ENCODE assay signal across 13 cellular contexts in the genomic region with DNA sequence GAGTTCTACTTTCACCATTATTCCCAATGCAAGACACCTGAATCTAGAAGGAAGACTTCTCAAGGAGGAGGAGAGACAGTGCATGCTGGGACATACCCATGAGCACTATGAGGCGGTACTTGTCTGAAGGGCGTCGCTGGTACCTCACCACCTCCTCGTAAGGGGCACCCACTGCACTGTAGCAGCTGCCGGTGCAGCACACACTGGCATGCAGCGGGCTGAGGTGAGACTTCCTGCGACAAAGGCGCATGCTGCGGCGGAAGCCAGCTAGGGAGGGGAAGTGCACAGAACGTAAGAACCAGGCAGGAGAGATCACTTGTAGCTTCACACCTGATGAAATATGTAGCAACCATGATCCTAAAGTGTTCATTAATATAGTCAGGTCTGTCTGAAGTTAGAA. TPM values are rescaled to one million over a fixed set of nuclear protein-coding genes. Genes with fewer than 3 reads are reported as not detected.
DNase-seq lines count a peak whose midpoint lies in the region; ATAC-seq and TF ChIP-seq lines count a peak whose summit lies in the region.
"Had no signal": no experiment of that assay in that cellular context is flagged by ENCODE, and none has a peak within 500 bp of the region (broad histone marks: within the 10 kb centered on the region; RNA-seq: fewer than 3 reads in every experiment).

No MANE protein-coding gene starts in this region.

- POLR2A ChIA-PET in AG04450 (lab: Yijun Ruan, JAX) = no interaction called here

- no peak overlapping the region for H2AFZ ChIP-seq in osteoblast (ENCODE audit: low read length)
- H2AFZ ChIP-seq: PC-9 had no signal

- no peaks in the 10 kb centered on the region for H3K36me3 ChIP-seq in osteoblast (ENCODE audit: insufficient read depth, low read length)
- H3K36me3 ChIP-seq in heart right ventricle = no peaks in the 10 kb centered on the region
- H3K36me3 ChIP-seq: SJCRH30 had no signal

- peak overlapping the region in 1 of 2 donors; percentile 59 for H3K27ac Mint-ChIP-seq in effector memory CD8-positive, alpha-beta T cell

- TF ChIP-seq CTCF in AG04450 (IDR thresholded peaks at IDR 0.05; ENCODE audit: low read depth, low read length) (no peak), osteoblast (IDR thresholded peaks at IDR 0.05; ENCODE audit: extremely low read depth, low read depth, low read length) (no peak), heart right ventricle (IDR thresholded peaks at IDR 0.05) (no peak)

- no peaks in the 10 kb centered on the region for H3K79me2 ChIP-seq in osteoblast (ENCODE audit: insufficient read depth, low read length)

- peaks cover 15 to 36% of the 10 kb centered on the region in 2 donors for H3K27me3 Mint-ChIP-seq in effector memory CD8-positive, alpha-beta T cell

- ATAC-seq in effector memory CD8-positive, alpha-beta T cell (replicated peaks) = peak; percentile 96
- ATAC-seq in heart right ventricle = no peak

- WGBS in heart right ventricle, 2 donors = 92 to 94% methylated on average over 11 of the region's 11 CpGs

- CTCF ChIA-PET in AG04450 (lab: Charles Lee) = no interaction called here

- H3K9me3 ChIP-seq in AG04450 (ENCODE audit: control insufficient read depth, insufficient read depth, low read length) (no peaks in the 10 kb centered on the region; the same call in 1 of the 2 replicates), osteoblast (ENCODE audit: low read depth, low read length) (no peaks in the 10 kb centered on the region), heart right ventricle (no peaks in the 10 kb centered on the region)
- H3K9me3 ChIP-seq: SJCRH30 had no signal

- no peaks in the 10 kb centered on the region for H3K27me3 ChIP-seq in AG04450 (ENCODE audit: control insufficient read depth, insufficient read depth, low read length)
- no peaks in the 10 kb centered on the region for H3K27me3 ChIP-seq in osteoblast (ENCODE audit: insufficient read depth, low read length)
- H3K27me3 ChIP-seq in heart right ventricle = no peaks in the 10 kb centered on the region
- H3K27me3 ChIP-seq: SJCRH30 had no signal

- no peak overlapping the region for H3K4me2 ChIP-seq in osteoblast (ENCODE audit: insufficient read depth, low read length)
- H3K4me2 ChIP-seq: PC-9 had no signal

- H3K27ac ChIP-seq in AG04450 (ENCODE audit: low read depth, low read length) (peak overlapping the region; percentile 55), osteoblast (ENCODE audit: low read depth, low read length) (peak overlapping the region; percentile 94), heart right ventricle (no peak overlapping the region)
- H3K27ac ChIP-seq: PC-9, SJCRH30 had no signal

- intact Hi-C loops in heart right ventricle (cut with DNase I) = no loop called here

- H3K4me3 Mint-ChIP-seq in effector memory CD8-positive, alpha-beta T cell = peak overlapping the region in 1 of 2 donors; percentile 22

- H3K9me3 Mint-ChIP-seq in effector memory CD8-positive, alpha-beta T cell = no peaks in the 10 kb centered on the region

- DNase-seq in AG04450 (ENCODE audit: low read depth, low spot score) = no peak
- DNase-seq in NCI-H69 (lab: John Stamatoyannopoulos, UW) = peak; percentile 35
- DNase-seq in effector memory CD8-positive, alpha-beta T cell = peak; percentile 47 to 56 (median 48)
- no peak for DNase-seq in osteoblast (ENCODE audit: insufficient read length, low spot score, missing footprints)
- no peak for DNase-seq in cortex of kidney (lab: John Stamatoyannopoulos, UW)
- DNase-seq in hepatic stellate cell (ENCODE audit: low spot score) = no peak
- no peak for DNase-seq in heart right ventricle
- DNase-seq: HCEC 1CT, NCI-H1436 treated with DMSO at 0.1 percent for 48 hours, NCI-H2081, NCI-H510A treated with DMSO at 0.1 percent for 48 hours, PC-9, SJCRH30 had no signal

- H3K4me1 Mint-ChIP-seq in effector memory CD8-positive, alpha-beta T cell (ENCODE audit: low read depth in 2 of 2) = peaks cover 7 to 17% of the 10 kb centered on the region in 2 donors

- H3K4me3 ChIP-seq in AG04450 (ENCODE audit: low read depth, low read length) = no peak overlapping the region
- H3K4me3 ChIP-seq in osteoblast (ENCODE audit: insufficient read depth, low read length) = no peak overlapping the region
- no peak overlapping the region for H3K4me3 ChIP-seq in heart right ventricle
- H3K4me3 ChIP-seq: PC-9, SJCRH30 had no signal

- peaks cover 33% of the 10 kb centered on the region for H3K4me1 ChIP-seq in osteoblast (ENCODE audit: insufficient read depth, low read length)
- peaks cover 0 to 19% (median 0%) of the 10 kb centered on the region in 9 donors for H3K4me1 ChIP-seq in heart right ventricle
- H3K4me1 ChIP-seq: SJCRH30 had no signal

- H3K36me3 Mint-ChIP-seq in effector memory CD8-positive, alpha-beta T cell (ENCODE audit: insufficient read depth) = peaks cover 3% of the 10 kb centered on the region

- H4K20me1 ChIP-seq in osteoblast (ENCODE audit: insufficient read depth, low read length) = no peaks in the 10 kb centered on the region

RNA-seq across cellular contexts. Expression of gene TMEM237, which starts 12.8 kb away (rescaled TPM):
- 45.0 and 51.5 TPM in 2 replicates for polyA plus RNA-seq in AG04450 (2011; rRNA removed)
- polyA minus RNA-seq in AG04450 (2011; rRNA and poly(A)+ RNA removed) = 23.3 and 28.7 TPM in 2 replicates
- 43.6 and 49.6 TPM in 2 replicates for total RNA-seq in osteoblast
- 10 to 100 TPM; 11.4 to 25.0 (median 19.2) TPM for total RNA-seq in heart right ventricle
- polyA plus RNA-seq in heart right ventricle = 1 to 10 TPM; 8.7 to 9.0 TPM

RNA-seq across cellular contexts. Expression of gene MPP4, which starts 42.3 kb away (rescaled TPM):
- 8.6 and 9.1 TPM in 2 replicates for polyA plus RNA-seq in AG04450 (2011; rRNA removed)
- 7.7 and 8.0 TPM in 2 replicates for polyA minus RNA-seq in AG04450 (2011; rRNA and poly(A)+ RNA removed)
- total RNA-seq in osteoblast = 1.1 and 2.1 TPM in 2 replicates
- total RNA-seq in heart right ventricle = under 1 TPM in 2 of 10 donors, not detected in 8; 0.25 TPM
- polyA plus RNA-seq in heart right ventricle = under 1 TPM in 1 of 2 donors, not detected in 1; 0.16 TPM
- total RNA-seq: PC-9 had no signal

Comparison
In these comparisons a context has a peak if more than half of its experiments do, and no peak if none do; other contexts are left out.
1. DNase-seq: peak in NCI-H69 (single experiment) and effector memory CD8-positive, alpha-beta T cell (3 of 3); none in AG04450 (single experiment), osteoblast (single experiment), cortex of kidney (single experiment), hepatic stellate cell (single experiment) and heart right ventricle (0 of 2).
2. H3K27ac ChIP-seq: peak in AG04450 (single experiment) and osteoblast (single experiment); none in heart right ventricle (0 of 10).